8 cellular contexts compared by ENCODE assay signal in the genomic region with DNA sequence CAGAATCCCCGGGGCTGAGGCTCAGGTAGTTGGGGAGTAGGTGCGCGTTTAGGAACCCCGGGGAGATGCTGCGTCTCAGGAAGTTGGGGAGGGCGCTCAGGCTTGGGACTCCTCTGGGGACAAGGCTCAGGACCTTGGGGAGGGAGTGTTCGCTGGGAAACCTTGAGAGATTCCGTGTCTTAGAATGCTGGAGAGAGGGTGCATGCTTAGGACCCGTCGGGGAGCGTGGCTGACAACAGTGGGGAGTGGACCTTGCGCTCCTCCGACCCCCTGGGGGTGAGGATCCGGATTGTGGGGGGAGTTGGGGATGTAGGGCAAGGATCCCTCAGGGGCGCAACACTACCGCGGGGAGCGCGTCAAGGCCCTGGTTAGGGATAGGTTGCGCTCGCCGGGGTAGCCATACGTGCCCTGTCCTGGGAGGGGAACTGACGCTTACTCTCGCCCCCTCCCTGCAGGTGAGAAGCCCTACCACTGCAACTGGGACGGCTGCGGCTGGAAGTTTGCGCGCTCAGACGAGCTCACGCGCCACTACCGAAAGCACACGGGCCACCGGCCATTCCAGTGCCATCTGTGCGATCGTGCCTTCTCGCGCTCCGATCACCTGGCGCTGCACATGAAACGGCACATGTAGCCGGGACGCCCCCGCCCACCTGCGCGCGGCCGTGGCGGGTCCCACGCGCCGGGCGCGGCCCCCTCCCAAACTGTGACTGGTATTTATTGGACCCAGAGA. TPM values are rescaled to one million over a fixed set of nuclear protein-coding genes. Genes with fewer than 3 reads are reported as not detected.
A peak's percentile ranks its signal among the peaks of the same experiment; 100 is the strongest.
DNase-seq lines count a peak whose midpoint lies in the region; ATAC-seq and TF ChIP-seq lines count a peak whose summit lies in the region.

No MANE protein-coding gene starts in this region.

- no peak overlapping the region for H2BK20ac ChIP-seq in IMR-90 (ENCODE audit: low read depth, low read length)

- no peak overlapping the region for H4K5ac ChIP-seq in IMR-90 (ENCODE audit: low read depth, low read length)

- H3K4me1 Mint-ChIP-seq in activated naive CD4-positive, alpha-beta T cell treated with anti-CD3 and anti-CD28 coated beads, Interleukin-2, amount 10 ng/mL, durations not matched to agents 7 days and 5 days: peaks cover 55% of the 10 kb centered on the region

- H2AK9ac ChIP-seq in IMR-90 (replicated peaks; ENCODE audit: low read depth, low read length, poor library complexity): peak overlapping the region; percentile 71

- peak overlapping the region; percentile 58 for H2AFZ ChIP-seq in IMR-90 (replicated peaks; ENCODE audit: low read length, poor library complexity)

- H2BK120ac ChIP-seq in IMR-90 (ENCODE audit: low read depth, low read length): no peak overlapping the region

- POLR2A ChIA-PET in IMR-90 (lab: Charles Lee; ENCODE audit: unreplicated experiment): no interaction called here

- no TSS peak for BruUV-seq in IMR-90 (replicated peaks; lab: Mats Ljungman, UMichigan)

- H3K18ac ChIP-seq in IMR-90 (ENCODE audit: low read depth, low read length): no peak overlapping the region

- H3K14ac ChIP-seq in IMR-90 (replicated peaks; ENCODE audit: low read depth, low read length): peak overlapping the region; percentile 76; the same call in 1 of the 2 replicates

- peaks cover 3% of the 10 kb centered on the region; the same call in 1 of the 2 replicates for H3K9me1 ChIP-seq in IMR-90 (ENCODE audit: insufficient read depth, low read length)

- H2AK5ac ChIP-seq in IMR-90 (ENCODE audit: low read depth, low read length): no peak overlapping the region

- dilution Hi-C loops in IMR-90 (cut with HindIII; ENCODE audit: low sequenced_read_pairs, unreplicated experiment): no loop called here

- peak overlapping the region; percentile 100 for H3K4me3 Mint-ChIP-seq in activated naive CD4-positive, alpha-beta T cell treated with anti-CD3 and anti-CD28 coated beads, Interleukin-2, amount 10 ng/mL, durations not matched to agents 7 days and 5 days

- peak overlapping the region; percentile 100 for H3K27ac Mint-ChIP-seq in activated naive CD4-positive, alpha-beta T cell treated with anti-CD3 and anti-CD28 coated beads, Interleukin-2, amount 10 ng/mL, durations not matched to agents 7 days and 5 days

- CTCF ChIA-PET in IMR-90 (lab: Yijun Ruan, JAX): no interaction called here
- CTCF ChIA-PET in activated naive CD4-positive, alpha-beta T cell treated with anti-CD3 and anti-CD28 coated beads, Interleukin-2, amount 10 ng/mL, durations not matched to agents 7 days and 5 days (lab: Charles Lee): interaction anchor here (4.8 kb wide), 1 partner anchor 56 kb away, joined by 39 read pairs; no protein-coding TSS in a partner anchor

- 0 out of 4 replicates have a peak overlapping the region, but pooled peaks of 1 of the 2 experiments have one; percentile 20 for H4K8ac ChIP-seq in IMR-90 (ENCODE audit: low read depth in 2 of 2, low read length in 2 of 2)

- H3K23ac ChIP-seq in IMR-90 (ENCODE audit: low read depth, low read length): peak overlapping the region; percentile 74

- H3K36me3 Mint-ChIP-seq in activated naive CD4-positive, alpha-beta T cell treated with anti-CD3 and anti-CD28 coated beads, Interleukin-2, amount 10 ng/mL, durations not matched to agents 7 days and 5 days: peaks cover 51% of the 10 kb centered on the region

- H3K56ac ChIP-seq in IMR-90 (ENCODE audit: extremely low read depth, insufficient read depth, low read length): no peak overlapping the region

- H3K4me3 ChIP-seq in IMR-90 (ENCODE audit: insufficient read depth, low read depth, low read length) (peak overlapping the region; percentile 96), iPS-20b (ENCODE audit: low read length) (peak overlapping the region; percentile 78)

- peaks cover 50% of the 10 kb centered on the region for H3K27me3 Mint-ChIP-seq in activated naive CD4-positive, alpha-beta T cell treated with anti-CD3 and anti-CD28 coated beads, Interleukin-2, amount 10 ng/mL, durations not matched to agents 7 days and 5 days

- H2BK15ac ChIP-seq in IMR-90 (ENCODE audit: low read depth, low read length): no peak overlapping the region

- no peak for DNase-seq in IMR-90
- peak; percentile 82 for DNase-seq in activated naive CD4-positive, alpha-beta T cell treated with anti-CD3 and anti-CD28 coated beads, Interleukin-2, amount 10 ng/mL, durations not matched to agents 7 days and 5 days
- peak; percentile 37 to 84 (median 60) for DNase-seq in stimulated activated naive CD4-positive, alpha-beta T cell (lab: John Stamatoyannopoulos, UW)
- DNase-seq in superior temporal gyrus (ENCODE audit: extremely low spot score): no peak
- DNase-seq in COLO668 (lab: John Stamatoyannopoulos, UW; ENCODE audit: unreplicated experiment): no peak
- DNase-seq in SKM-1 treated with dmso at 0.1 percent for 144 hours (lab: John Stamatoyannopoulos, UW; ENCODE audit: unreplicated experiment): no peak
- DNase-seq in mucosa of gallbladder (ENCODE audit: low spot score): no peak

- H3K4me1 ChIP-seq in IMR-90 (ENCODE audit: control insufficient read depth, insufficient read depth, low read length): peaks cover 19% of the 10 kb centered on the region
- H3K4me1 ChIP-seq in iPS-20b (ENCODE audit: insufficient read depth, low read length): no peaks in the 10 kb centered on the region

- 0 out of 2 replicates have a peak overlapping the region, but pooled peaks have one; percentile 21 for H3K4ac ChIP-seq in IMR-90 (ENCODE audit: low read depth, low read length)

- no peak for TF ChIP-seq CTCF in IMR-90 (conservative IDR thresholded peaks at IDR 0.05; ENCODE audit: low read depth, low read length)

- H3K36me3 ChIP-seq in IMR-90 (ENCODE audit: control insufficient read depth, insufficient read depth, low read length) (peaks cover 12% of the 10 kb centered on the region), iPS-20b (ENCODE audit: insufficient read depth, low read depth, low read length) (no peaks in the 10 kb centered on the region)

- TF ChIP-seq POLR2A in IMR-90 (IDR thresholded peaks at IDR 0.05; ENCODE audit: low read depth, low read length): peak; percentile 19; the same call in 1 of the 2 replicates

- H4K91ac ChIP-seq in IMR-90 (ENCODE audit: insufficient read depth, low read depth, low read length): no peak overlapping the region

- intact Hi-C loops in IMR-90 (cut with micrococcal nuclease): no loop called here

- WGBS in IMR-90 (ENCODE audit: extremely low coverage in 2 of 2, insufficient read length in 1 of 2), 2 experiments: 64% methylated on average over 12 of the region's 55 CpGs; no CpG with 5 or more reads in 1 of the 2 experiments

- TF ChIP-seq RAD21 in IMR-90 (IDR thresholded peaks at IDR 0.05; ENCODE audit: low read length): no peak

- no peak for ATAC-seq in IMR-90 (ENCODE audit: low read depth)

- H3K27ac ChIP-seq in IMR-90 (ENCODE audit: insufficient read depth, low read length): no peak overlapping the region
- H3K27ac ChIP-seq in iPS-20b (ENCODE audit: low read length): no peak overlapping the region

- no peak overlapping the region for H2BK5ac ChIP-seq in IMR-90 (ENCODE audit: low read depth, low read length, poor library complexity, severe bottlenecking)

- H3K27me3 ChIP-seq in IMR-90 (ENCODE audit: control insufficient read depth, insufficient read depth, low read length): no peaks in the 10 kb centered on the region
- H3K27me3 ChIP-seq in iPS-20b (ENCODE audit: insufficient read depth, low read length): peaks cover 85% of the 10 kb centered on the region

- in situ Hi-C loops in IMR-90 (cut with MboI; ENCODE audit: low sequenced_read_pairs): no loop called here

- peak overlapping the region; percentile 97 for H3K4me2 ChIP-seq in IMR-90 (ENCODE audit: low read depth, low read length)

- peaks cover 42% of the 10 kb centered on the region for H4K20me1 ChIP-seq in IMR-90 (ENCODE audit: insufficient read depth, low read length)

- H3K9me3 ChIP-seq in IMR-90 (ENCODE audit: control insufficient read depth, insufficient read depth, low read length) (no peaks in the 10 kb centered on the region), iPS-20b (ENCODE audit: insufficient read depth, low read depth, low read length) (no peaks in the 10 kb centered on the region)

- H3K79me1 ChIP-seq in IMR-90 (ENCODE audit: low read depth in 1 of 2, low read length in 2 of 2): peaks cover 2 to 35% of the 10 kb centered on the region in 2 experiments; a peak in 3 of 4 replicates

- peak overlapping the region; percentile 74 for H3K9ac ChIP-seq in IMR-90 (ENCODE audit: low read depth, low read length)
- H3K9ac ChIP-seq in iPS-20b (ENCODE audit: low read depth, low read length): no peak overlapping the region; the same call in 1 of the 2 replicates

- H3K9me3 Mint-ChIP-seq in activated naive CD4-positive, alpha-beta T cell treated with anti-CD3 and anti-CD28 coated beads, Interleukin-2, amount 10 ng/mL, durations not matched to agents 7 days and 5 days: peaks cover 2% of the 10 kb centered on the region

TF ChIP-seq in IMR-90, 13 proteins besides CTCF, POLR2A, EP300 and RAD21:
- TF ChIP-seq SMC3 (IDR thresholded peaks at IDR 0.05; ENCODE audit: low read depth, low read length) (no peak), MAZ (IDR thresholded peaks at IDR 0.05; ENCODE audit: borderline replicate concordance, low read depth, low read length) (peak; percentile 37; the same call in 1 of the 2 replicates), CHD1 (IDR thresholded peaks at IDR 0.05; ENCODE audit: low read depth, low read length) (no peak), BHLHE40 (IDR thresholded peaks at IDR 0.05; ENCODE audit: low read depth, low read length) (no peak)
TF ChIP-seq in IMR-90: peak in this region for 1.

RNA-seq across cellular contexts. Expression of a gene that starts 1.9 kb away (rescaled TPM):
- 1.1 and 3.3 TPM in 2 replicates for total RNA-seq in IMR-90 (2012; rRNA removed)
- polyA plus RNA-seq in IMR-90 (2012; rRNA removed): 34.4 and 38.9 TPM in 2 replicates
- 49.1 and 78.5 TPM in 2 replicates for polyA plus RNA-seq in IMR-90 (2012; cell fraction: cytosol; rRNA removed)
- 129 and 171 TPM in 2 replicates for polyA plus RNA-seq in IMR-90 (2012; cell fraction: nucleus; rRNA removed; ENCODE audit: low replicate concordance)
- total RNA-seq in mucosa of gallbladder: 91.4 TPM

Comparison
In these comparisons a context has a peak if more than half of its experiments do, and no peak if none do; other contexts are left out.
1. DNase-seq: peak in activated naive CD4-positive, alpha-beta T cell treated with anti-CD3 and anti-CD28 coated beads, Interleukin-2, amount 10 ng/mL, durations not matched to agents 7 days and 5 days (single experiment) and stimulated activated naive CD4-positive, alpha-beta T cell (6 of 6); none in IMR-90 (single experiment), superior temporal gyrus (single experiment), COLO668 (single experiment), SKM-1 treated with dmso at 0.1 percent for 144 hours (single experiment) and mucosa of gallbladder (single experiment).
2. RNA of a gene that starts 1.9 kb away (total RNA-seq): 91.4 TPM in mucosa of gallbladder (single experiment); 1.1 to 3.3 TPM in IMR-90; every median in the first group is over 10 times any median in the second.